Comparison of ENCODE assay signal across 8 cellular contexts in the genomic region with DNA sequence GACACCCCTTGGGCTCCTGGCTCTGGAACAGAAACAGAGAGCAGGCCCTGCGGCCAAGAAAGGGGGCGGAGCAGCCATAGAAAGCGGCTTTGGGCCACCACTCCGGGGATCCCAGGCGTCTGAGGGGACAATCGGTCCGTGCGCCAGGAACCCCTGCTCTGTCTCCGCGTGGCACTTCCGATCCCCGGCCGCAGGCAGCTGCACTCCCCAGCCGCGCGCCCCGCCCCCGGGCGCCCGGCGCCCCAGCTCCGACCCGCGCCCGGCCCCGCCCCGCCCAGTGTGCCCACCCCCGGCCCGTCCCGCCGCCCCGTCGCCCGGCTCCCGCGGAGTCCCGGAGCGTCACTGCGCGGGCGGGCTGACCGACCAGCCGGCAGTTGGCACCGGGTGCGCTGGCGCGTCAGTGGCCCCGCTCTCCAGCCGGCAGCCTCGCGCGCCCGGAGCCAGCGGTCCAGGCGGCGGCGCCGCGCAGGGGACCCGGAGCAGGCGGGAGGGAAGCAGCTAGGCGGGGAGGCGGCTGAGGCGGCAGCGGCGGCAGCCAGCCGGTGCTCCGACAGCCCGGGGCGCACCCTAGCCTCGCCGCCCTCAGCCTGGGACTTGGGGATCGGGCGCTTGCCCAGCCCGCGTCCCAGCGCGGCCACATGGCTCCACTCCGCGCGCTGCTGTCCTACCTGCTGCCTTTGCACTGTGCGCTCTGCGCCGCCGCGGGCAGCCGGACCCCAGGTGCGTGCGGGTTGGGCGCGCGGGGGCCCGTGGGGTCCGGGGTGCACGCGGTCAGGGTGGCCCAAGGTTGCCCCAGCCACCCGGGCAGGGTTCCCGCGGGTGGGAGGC. TPM values are rescaled to one million over a fixed set of nuclear protein-coding genes. Genes with fewer than 3 reads are reported as not detected.
A peak's percentile ranks its signal among the peaks of the same experiment; 100 is the strongest.
DNase-seq lines count a peak whose midpoint lies in the region; ATAC-seq and TF ChIP-seq lines count a peak whose summit lies in the region.

Gene ADAMTS14 (plus strand): TSS at position 342 of the 828 bp plus-strand sequence. CDS start 297 bp downstream, at position 639.

- H3K27me3 ChIP-seq in PC-3 (ENCODE audit: low read length) = no peaks in the 10 kb centered on the region

- no peaks in the 10 kb centered on the region for H3K79me2 ChIP-seq in PC-3 (ENCODE audit: low read length)

- peak; percentile 13 for DNase-seq in NCI-H2196 (lab: John Stamatoyannopoulos, UW; ENCODE audit: unreplicated experiment)
- no peak for DNase-seq in NCI-H2196 treated with DMSO at 0.1 percent for 48 hours (lab: John Stamatoyannopoulos, UW; ENCODE audit: unreplicated experiment)
- DNase-seq in PC-3 = peak; percentile 61
- no peak for DNase-seq in MCF 10A (ENCODE audit: unreplicated experiment)
- peak; percentile 40 for DNase-seq in iris pigment epithelial cell (ENCODE audit: low read depth)

- intact Hi-C loops in PC-3 (cut with micrococcal nuclease) = no loop called here
- intact Hi-C loops in MCF 10A (cut with micrococcal nuclease) = loop anchor here (2.0 to 10.0 kb wide), 4 partner anchors 52 to 114 kb away; no protein-coding TSS in a partner anchor

- H3K4me1 ChIP-seq in PC-3 (ENCODE audit: insufficient read depth, low read length) = peaks cover 26% of the 10 kb centered on the region

- H3K36me3 ChIP-seq in PC-3 (ENCODE audit: low read depth, low read length) = no peaks in the 10 kb centered on the region

- peak within 1 kb of the TSS; percentile 78 for H2AFZ ChIP-seq in PC-3 (ENCODE audit: low read length)

- H3K4me3 ChIP-seq in PC-3 (ENCODE audit: low read length) (peak within 1 kb of the TSS; percentile 74), skin epidermis (peak within 1 kb of the TSS; percentile 16 to 39 (median 29))

- H3K9me3 Mint-ChIP-seq in MCF 10A (ENCODE audit: unreplicated experiment) = no peaks in the 10 kb centered on the region

- no peak within 1 kb of the TSS for H3K27ac Mint-ChIP-seq in MCF 10A (ENCODE audit: low read depth, unreplicated experiment)

- H3K4me3 Mint-ChIP-seq in MCF 10A (ENCODE audit: unreplicated experiment) = peak within 1 kb of the TSS; percentile 61

- peak within 1 kb of the TSS; percentile 93 for H3K4me2 ChIP-seq in PC-3 (ENCODE audit: low read length)

- BruUV-seq in PC-3 (replicated peaks; lab: Mats Ljungman, UMichigan) (no TSS peak), MCF 10A (replicated peaks; lab: Mats Ljungman, UMichigan) (no TSS peak)

- H4K20me1 ChIP-seq in PC-3 (ENCODE audit: low read length) = no peaks in the 10 kb centered on the region

- H3K9me2 ChIP-seq in PC-3 (replicated peaks; ENCODE audit: low read length) = no peaks in the 10 kb centered on the region

- POLR2A ChIA-PET in PC-3 (lab: Charles Lee; ENCODE audit: unreplicated experiment) (no interaction called here), MCF 10A (lab: Yijun Ruan, JAX) (interaction anchor here (0.8 kb wide), 1 partner anchor 531 kb away, joined by 3 read pairs; no protein-coding TSS in a partner anchor)

- H3K27ac ChIP-seq in PC-3 (ENCODE audit: low read length) (peak within 1 kb of the TSS; percentile 31), skin epidermis (peak within 1 kb of the TSS in 13 of 21 experiments; percentile 4 to 84 (median 70))

- peaks cover 6% of the 10 kb centered on the region for H3K36me3 Mint-ChIP-seq in MCF 10A (ENCODE audit: insufficient read depth, unreplicated experiment)

- TF ChIP-seq CTCF in PC-3 (conservative IDR thresholded peaks at IDR 0.05; ENCODE audit: low read depth, low read length) (no peak), MCF 10A (IDR thresholded peaks at IDR 0.05; ENCODE audit: unreplicated experiment) (no peak)

- CTCF ChIA-PET in PC-3 (lab: Charles Lee) (no interaction called here), MCF 10A (lab: Yijun Ruan, JAX) (no interaction called here)

- no peaks in the 10 kb centered on the region for H3F3A ChIP-seq in PC-3 (ENCODE audit: low read length, unreplicated experiment)

- H3K9ac ChIP-seq in PC-3 (ENCODE audit: low read length) = peak within 1 kb of the TSS; percentile 48

- peaks cover 37% of the 10 kb centered on the region for H3K27me3 Mint-ChIP-seq in MCF 10A (ENCODE audit: insufficient read depth, unreplicated experiment)

- no peaks in the 10 kb centered on the region for H3K9me3 ChIP-seq in PC-3 (ENCODE audit: low read length)

- ATAC-seq in PC-3 (peak; percentile 68), GM19351 (IDR thresholded peaks at IDR 0.05; ENCODE audit: unreplicated experiment) (no peak), GM21390 (IDR thresholded peaks at IDR 0.05; ENCODE audit: unreplicated experiment) (no peak)

- peaks cover 30% of the 10 kb centered on the region for H3K4me1 Mint-ChIP-seq in MCF 10A (ENCODE audit: insufficient read depth, unreplicated experiment)

RNA-seq across cellular contexts. Expression of gene ADAMTS14, which starts in this region (rescaled TPM):
- total RNA-seq in PC-3 (2014; rRNA removed) (0.91 and 1.4 TPM in 2 replicates), MCF 10A (2022) (0.25 TPM in 1 of 2 replicates, not detected in the other)

Comparison
In these comparisons a context has a peak if more than half of its experiments do, and no peak if none do; other contexts are left out.
1. DNase-seq: peak in NCI-H2196 (single experiment), PC-3 (single experiment) and iris pigment epithelial cell (single experiment); none in NCI-H2196 treated with DMSO at 0.1 percent for 48 hours (single experiment) and MCF 10A (single experiment).